6 cellular contexts compared by ENCODE assay signal in genomic region chr16:79873825-79874224, GRCh38.
"Had no signal": no experiment of that assay in that cellular context is flagged by ENCODE, and none has a peak within 500 bp of the region (broad histone marks: within the 10 kb centered on the region; RNA-seq: fewer than 3 reads in every experiment).

No MANE protein-coding gene starts in this region.

- FAIRE-seq: H1, H54, HTR-8/SVneo had no signal

- H3K4me2 ChIP-seq: GM23338 had no signal

- H3K4me3 ChIP-seq: GM23338 had no signal

- ATAC-seq: GM23338 had no signal

- DNase-seq: H9, HCEC 1CT had no signal

- H2AFZ ChIP-seq: GM23338 had no signal
